In genomic region chr20:48411906-48412305, GRCh38 we compare ENCODE assay signal across 14 cellular contexts.
"Had no signal": no experiment of that assay in that cellular context is flagged by ENCODE, and none has a peak within 500 bp of the region (broad histone marks: within the 10 kb centered on the region; RNA-seq: fewer than 3 reads in every experiment).

No MANE protein-coding gene starts in this region.

- DNase-seq: esophagus squamous epithelium; foreskin fibroblast; immature natural killer cell; left ventricle myocardium inferior; lower lobe of right lung; natural killer cell; small intestine; stimulated activated CD4-positive, alpha-beta T cell treated with anti-CD3 and anti-CD28 coated beads, Interleukin-12 subunit alpha, Interleukin-12 subunit beta, amount 100 ng/mL, for 4 hours; stimulated activated naive CD4-positive, alpha-beta T cell; stomach; trophoblast cell had no signal

- H3K27ac ChIP-seq: esophagus squamous epithelium, gastroesophageal sphincter, left ventricle myocardium inferior, lower lobe of right lung, right atrium auricular region, stomach, thoracic aorta had no signal

- ATAC-seq: gastroesophageal sphincter, lower lobe of right lung, natural killer cell had no signal
